8 cellular contexts compared by ENCODE assay signal in the genomic region with DNA sequence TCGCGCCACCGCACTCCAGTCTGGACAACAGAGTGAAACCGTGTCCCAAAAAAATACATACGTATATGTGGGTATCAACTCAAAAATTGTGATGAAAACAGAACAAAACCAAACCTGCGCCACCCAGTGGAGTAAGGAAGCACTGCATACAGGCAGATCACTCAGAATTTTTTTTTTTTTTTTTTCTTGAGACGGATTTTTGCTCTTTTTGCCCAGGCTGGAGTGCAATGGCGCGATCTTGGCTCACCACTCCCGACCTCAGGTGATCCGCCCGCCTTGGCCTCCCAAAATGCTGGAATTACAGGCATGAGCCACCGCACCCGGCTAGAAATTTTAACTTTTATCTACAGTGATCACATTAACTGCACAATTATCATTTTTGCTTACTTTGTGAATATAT. TPM values are rescaled to one million over a fixed set of nuclear protein-coding genes. Genes with fewer than 3 reads are reported as not detected.
A peak's percentile ranks its signal among the peaks of the same experiment; 100 is the strongest.
DNase-seq lines count a peak whose midpoint lies in the region; ATAC-seq and TF ChIP-seq lines count a peak whose summit lies in the region.

No MANE protein-coding gene starts in this region.

- no peaks in the 10 kb centered on the region for H3K79me2 ChIP-seq in GM23338 (replicated peaks; ENCODE audit: insufficient read depth)

- H3K27me3 Mint-ChIP-seq in GM23338 (ENCODE audit: insufficient read depth, low read depth, poor library complexity), result no peaks in the 10 kb centered on the region

- no peaks in the 10 kb centered on the region for H3F3A ChIP-seq in GM23338 (replicated peaks; ENCODE audit: low read depth)

- ATAC-seq in GM23338 (peak; percentile 52), HG02970 (IDR thresholded peaks at IDR 0.05; ENCODE audit: low FRiP score, unreplicated experiment) (no peak)

- H3K27ac ChIP-seq in GM23338 (ENCODE audit: low read depth), result no peak overlapping the region

- no peak overlapping the region for H3K4me2 ChIP-seq in GM23338

- H3K9me2 ChIP-seq in GM23338 (ENCODE audit: insufficient read depth), result no peaks in the 10 kb centered on the region

- H3K4me1 ChIP-seq in GM23338 (ENCODE audit: insufficient read depth), result no peaks in the 10 kb centered on the region

- peak; percentile 26 to 27 for DNase-seq in AML-193 (lab: John Stamatoyannopoulos, UW)
- peak; percentile 66 for DNase-seq in GM23338 (ENCODE audit: low spot score)
- peak; percentile 80 for DNase-seq in RKO (ENCODE audit: low spot score)
- DNase-seq in activated effector memory CD4-positive, alpha-beta T cell treated with anti-CD3 and anti-CD28 coated beads, Interleukin-2, amount 50 U/mL, for 16 hours, result peak; percentile 89
- DNase-seq in head of caudate nucleus, result peak; percentile 5 to 88 (median 60)
- no peak for DNase-seq in retinal pigment epithelial cell (ENCODE audit: low read depth)
- DNase-seq in islet precursor cell, result no peak

- H3K9me3 Mint-ChIP-seq in GM23338, result no peaks in the 10 kb centered on the region

- H3K27ac Mint-ChIP-seq in GM23338, result peak overlapping the region; percentile 75; the same call in 1 of the 2 replicates

- no peaks in the 10 kb centered on the region for H4K20me1 ChIP-seq in GM23338 (replicated peaks; ENCODE audit: insufficient read depth)

- H3K4me3 ChIP-seq in GM23338 (no peak overlapping the region), retinal pigment epithelial cell (ENCODE audit: low read length) (no peak overlapping the region)

- no peak overlapping the region for H2AFZ ChIP-seq in GM23338

- TF ChIP-seq CTCF in GM23338 (conservative IDR thresholded peaks at IDR 0.05; ENCODE audit: low read depth in 2 of 2) (peak; percentile 76 to 88), retinal pigment epithelial cell (conservative IDR thresholded peaks at IDR 0.05; ENCODE audit: low read depth, low read length) (peak; percentile 82)

- no peaks in the 10 kb centered on the region for H3K27me3 ChIP-seq in GM23338 (ENCODE audit: insufficient read depth)

- 0 out of 3 replicates have a peak, but pooled peaks cover 2% of the 10 kb centered on the region for H3K4me1 Mint-ChIP-seq in GM23338

- H3K4me3 Mint-ChIP-seq in GM23338, result peak overlapping the region; percentile 46; the same call in 1 of the 3 replicates

- no peaks in the 10 kb centered on the region for H3K36me3 Mint-ChIP-seq in GM23338 (ENCODE audit: low read depth)

- H3K36me3 ChIP-seq in GM23338 (ENCODE audit: insufficient read depth), result no peaks in the 10 kb centered on the region

- intact Hi-C loops in head of caudate nucleus (cut with DNase I), result loop anchor here (2.0 kb wide), 1 partner anchor 136 kb away; no protein-coding TSS in a partner anchor

TF ChIP-seq in GM23338, 12 proteins besides CTCF, POLR2A, EP300 and RAD21:
- no peak for TF ChIP-seq STAT1 (IDR thresholded peaks at IDR 0.05; ENCODE audit: unreplicated experiment)
- no peak for TF ChIP-seq ZNF114 (CRISPR knock-in tag; IDR thresholded peaks at IDR 0.05)
- TF ChIP-seq, protein P1, sequence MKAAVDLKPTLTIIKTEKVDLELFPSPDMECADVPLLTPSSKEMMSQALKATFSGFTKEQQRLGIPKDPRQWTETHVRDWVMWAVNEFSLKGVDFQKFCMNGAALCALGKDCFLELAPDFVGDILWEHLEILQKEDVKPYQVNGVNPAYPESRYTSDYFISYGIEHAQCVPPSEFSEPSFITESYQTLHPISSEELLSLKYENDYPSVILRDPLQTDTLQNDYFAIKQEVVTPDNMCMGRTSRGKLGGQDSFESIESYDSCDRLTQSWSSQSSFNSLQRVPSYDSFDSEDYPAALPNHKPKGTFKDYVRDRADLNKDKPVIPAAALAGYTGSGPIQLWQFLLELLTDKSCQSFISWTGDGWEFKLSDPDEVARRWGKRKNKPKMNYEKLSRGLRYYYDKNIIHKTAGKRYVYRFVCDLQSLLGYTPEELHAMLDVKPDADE (IDR thresholded peaks at IDR 0.05), result no peak
- TF ChIP-seq NANOG (IDR thresholded peaks at IDR 0.05; ENCODE audit: borderline replicate concordance), result no peak
- no peak for TF ChIP-seq EZH2 (IDR thresholded peaks at IDR 0.05; ENCODE audit: low read depth, unreplicated experiment)
- TF ChIP-seq CREB1 (CRISPR knock-in tag; IDR thresholded peaks at IDR 0.05; ENCODE audit: low read depth), result no peak
- TF ChIP-seq POLR2AphosphoS5 (IDR thresholded peaks at IDR 0.05; ENCODE audit: low read depth), result no peak
- TF ChIP-seq JUNB (IDR thresholded peaks at IDR 0.05; ENCODE audit: unreplicated experiment), result no peak
- no peak for TF ChIP-seq ZNF331 (CRISPR knock-in tag; IDR thresholded peaks at IDR 0.05; ENCODE audit: low read depth)

RNA-seq across cellular contexts. Expression of a gene that starts 9.1 kb away (rescaled TPM):
- total RNA-seq in GM23338 (2014; rRNA removed; shearing (Covaris generic)), result 0.03 and 0.04 TPM in 2 replicates
- polyA plus RNA-seq in GM23338 (2016; fragmentation: Nextera tagmentation; extraction: Ambion mirVana), result 0.03 and 0.05 TPM in 2 replicates

Comparison
In these comparisons a context has a peak if more than half of its experiments do, and no peak if none do; other contexts are left out.
1. DNase-seq: peak in AML-193 (2 of 2), GM23338 (single experiment), RKO (single experiment), activated effector memory CD4-positive, alpha-beta T cell treated with anti-CD3 and anti-CD28 coated beads, Interleukin-2, amount 50 U/mL, for 16 hours (single experiment) and head of caudate nucleus (42 of 42); none in retinal pigment epithelial cell (single experiment) and islet precursor cell (single experiment).